In genomic region chr1:40810915-40811314, GRCh38 we compare ENCODE assay signal across 28 cellular contexts. TPM values are rescaled to one million over a fixed set of nuclear protein-coding genes. Genes with fewer than 3 reads are reported as not detected.
"Had no signal": no experiment of that assay in that cellular context is flagged by ENCODE, and none has a peak within 500 bp of the region (broad histone marks: within the 10 kb centered on the region; RNA-seq: fewer than 3 reads in every experiment).

No MANE protein-coding gene starts in this region.

- H3K4me1 Mint-ChIP-seq: immature natural killer cell had no signal

- H3K4me3 Mint-ChIP-seq: immature natural killer cell; natural killer cell treated with Interleukin-12 subunit alpha and Interleukin-12 subunit beta and Interleukin-15 and Interleukin-18, amount 100 ng/mL, for 72 hours; neural crest cell; type B pancreatic cell had no signal

- DNase-seq: colonic mucosa; dermis blood vessel endothelial cell; effector memory CD4-positive, alpha-beta T cell; esophagus squamous epithelium; foreskin melanocyte; glutamatergic neuron; heart right ventricle; hypothalamus; immature natural killer cell; islet precursor cell; kidney glomerular epithelial cell; left ventricle myocardium superior; lower lobe of right lung; right lobe of liver; stimulated activated CD4-positive, alpha-beta T cell treated with anti-CD3 and anti-CD28 coated beads, Interleukin-12 subunit alpha, Interleukin-12 subunit beta, amount 100 ng/mL, for 4 hours; stimulated activated CD4-positive, alpha-beta T cell treated with anti-CD3 and anti-CD28 coated beads, Interleukin-1b, Interleukin-23, amount 100 ng/mL, for 48 hours; stimulated activated CD4-positive, alpha-beta T cell treated with anti-CD3 and anti-CD28 coated beads, Interleukin-4, amount 100 ng/mL, for 1 hour; stimulated activated CD8-positive, alpha-beta memory T cell treated with anti-CD3 and anti-CD28 coated beads, Interleukin-4, amount 100 ng/mL, for 48 hours; stimulated activated naive CD4-positive, alpha-beta T cell treated with Interleukin-2 at 50 U/mL for 16 hours; stomach; testis; tibial artery had no signal

- H3K9me3 Mint-ChIP-seq: immature natural killer cell; natural killer cell treated with Interleukin-12 subunit alpha and Interleukin-12 subunit beta and Interleukin-15 and Interleukin-18, amount 100 ng/mL, for 72 hours; neural crest cell; type B pancreatic cell had no signal

- ATAC-seq: heart right ventricle; left ventricle myocardium superior; lower lobe of right lung; natural killer cell treated with Interleukin-12 subunit alpha and Interleukin-12 subunit beta and Interleukin-15 and Interleukin-18, amount 100 ng/mL, for 72 hours; right lobe of liver had no signal

- H3K27ac Mint-ChIP-seq: natural killer cell treated with Interleukin-12 subunit alpha and Interleukin-12 subunit beta and Interleukin-15 and Interleukin-18, amount 100 ng/mL, for 72 hours; progenitor cell of endocrine pancreas; type B pancreatic cell had no signal

- H3K9me3 ChIP-seq: colonic mucosa, esophagus squamous epithelium, heart right ventricle, lower lobe of right lung, right lobe of liver, stomach, testis, tibial artery had no signal

- H3K36me3 Mint-ChIP-seq: immature natural killer cell; natural killer cell treated with Interleukin-12 subunit alpha and Interleukin-12 subunit beta and Interleukin-15 and Interleukin-18, amount 100 ng/mL, for 72 hours; type B pancreatic cell had no signal

RNA-seq across cellular contexts. Expression of gene KCNQ4, which starts 27.3 kb away (rescaled TPM):
- total RNA-seq: dermis blood vessel endothelial cell, osteoblast, smooth muscle cell had no signal
- polyA plus RNA-seq: immature natural killer cell had no signal
